1 cellular context compared by ENCODE assay signal in genomic region chr14:67485501-67486095, GRCh38.
TF ChIP-seq lines count a peak whose summit lies in the region.

No MANE protein-coding gene starts in this region.

TF ChIP-seq in GM23338, 12 proteins besides CTCF, POLR2A, EP300 and RAD21 (continued from another document):
- TF ChIP-seq ZNF462 (CRISPR knock-in tag; IDR thresholded peaks at IDR 0.05) (no peak), JUNB (IDR thresholded peaks at IDR 0.05; ENCODE audit: unreplicated experiment) (no peak)
